8 cellular contexts compared by ENCODE assay signal in the genomic region with DNA sequence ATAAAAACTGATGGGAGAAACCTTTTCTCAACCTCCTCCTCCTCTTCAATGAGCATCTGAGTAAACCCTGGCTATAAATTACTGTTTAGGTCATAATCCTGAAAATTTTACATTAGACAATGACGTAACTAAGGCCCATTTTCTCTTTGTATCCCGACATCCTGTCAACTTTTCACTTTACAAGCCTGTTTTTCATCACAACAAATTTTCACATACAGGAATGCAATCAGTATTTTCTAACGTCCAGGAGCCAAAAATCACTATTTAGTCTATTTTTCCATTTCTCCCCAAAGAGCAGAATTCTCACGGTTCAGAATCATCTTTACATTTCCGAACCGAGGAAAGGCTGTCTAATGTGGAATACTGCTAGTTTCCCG. TPM values are rescaled to one million over a fixed set of nuclear protein-coding genes. Genes with fewer than 3 reads are reported as not detected.
DNase-seq lines count a peak whose midpoint lies in the region; ATAC-seq, FAIRE-seq and TF ChIP-seq lines count a peak whose summit lies in the region.

No MANE protein-coding gene starts in this region.

- TF ChIP-seq CTCF in PC-3 (conservative IDR thresholded peaks at IDR 0.05; ENCODE audit: low read depth, low read length), result no peak
- TF ChIP-seq CTCF in endothelial cell of umbilical vein (IDR thresholded peaks at IDR 0.05; ENCODE audit: extremely low read depth in 1 of 2, insufficient read depth in 1 of 2, low read depth in 1 of 2, low read length in 2 of 2), result no peak

- CTCF ChIA-PET in PC-3 (lab: Charles Lee) (no interaction called here), endothelial cell of umbilical vein (lab: Charles Lee) (interaction anchor here (1.3 to 5.4 kb wide), 2 partner anchors 196 to 263 kb away, joined by 3 to 65 read pairs; no protein-coding TSS in a partner anchor)

- no peaks in the 10 kb centered on the region for H3F3A ChIP-seq in PC-3 (ENCODE audit: low read length, unreplicated experiment)

- FAIRE-seq in endothelial cell of umbilical vein (lab: Jason Lieb, UNC), result peak; percentile 28

- ATAC-seq in PC-3, result no peak
- ATAC-seq in HG02973 (IDR thresholded peaks at IDR 0.05; ENCODE audit: unreplicated experiment), result no peak
- no peak for ATAC-seq in GM19324 (IDR thresholded peaks at IDR 0.05; ENCODE audit: low FRiP score, unreplicated experiment)

- no peaks in the 10 kb centered on the region for H3K9me3 ChIP-seq in ES-I3 (ENCODE audit: control insufficient read depth, insufficient read depth, low read length)
- H3K9me3 ChIP-seq in PC-3 (ENCODE audit: low read length), result no peaks in the 10 kb centered on the region
- H3K9me3 ChIP-seq in endothelial cell of umbilical vein (replicated peaks; ENCODE audit: control insufficient read depth, insufficient read depth, low read length), result no peaks in the 10 kb centered on the region
- no peaks in the 10 kb centered on the region for H3K9me3 ChIP-seq in neuron (ENCODE audit: low read length)

- H3K4me3 ChIP-seq in PC-3 (ENCODE audit: low read length) (peak overlapping the region; percentile 78), endothelial cell of umbilical vein (replicated peaks in 1 of 3; ENCODE audit: insufficient read depth in 1 of 3, low read depth in 1 of 3, low read length in 3 of 3) (peak overlapping the region; percentile 65 to 99 (median 92)), neuron (ENCODE audit: low read length) (peak overlapping the region; percentile 97)

- TF ChIP-seq POLR2A in endothelial cell of umbilical vein (IDR thresholded peaks at IDR 0.05; ENCODE audit: low read depth, low read length), result no peak

- peaks cover 67% of the 10 kb centered on the region for H3K79me2 ChIP-seq in PC-3 (ENCODE audit: low read length)
- H3K79me2 ChIP-seq in endothelial cell of umbilical vein (ENCODE audit: control insufficient read depth, insufficient read depth, low read length), result peaks cover 59% of the 10 kb centered on the region

- BruUV-seq in PC-3 (replicated peaks; lab: Mats Ljungman, UMichigan) (no TSS peak), endothelial cell of umbilical vein (replicated peaks; lab: Mats Ljungman, UMichigan) (no TSS peak)

- no peaks in the 10 kb centered on the region for H3K9me2 ChIP-seq in PC-3 (replicated peaks; ENCODE audit: low read length)

- H3K36me3 ChIP-seq in ES-I3 (ENCODE audit: insufficient read depth, low read length) (no peaks in the 10 kb centered on the region), PC-3 (ENCODE audit: low read depth, low read length) (no peaks in the 10 kb centered on the region), endothelial cell of umbilical vein (ENCODE audit: control insufficient read depth in 2 of 2, extremely low read depth in 1 of 2, insufficient read depth in 2 of 2, low read length in 2 of 2) (no peaks in the 10 kb centered on the region), neuron (ENCODE audit: insufficient read depth, low read length) (peaks cover 8% of the 10 kb centered on the region)

- intact Hi-C loops in PC-3 (cut with micrococcal nuclease), result loop anchor here (2.0 to 5.0 kb wide), 2 partner anchors 14 to 179 kb away; no protein-coding TSS in a partner anchor
- intact Hi-C loops in endothelial cell of umbilical vein (cut with micrococcal nuclease), result loop anchor here (2.0 to 10.0 kb wide), 4 partner anchors 50 to 372 kb away; a partner anchor contains a TSS

- H3K9ac ChIP-seq in ES-I3 (ENCODE audit: low read depth, low read length) (peak overlapping the region; percentile 76), PC-3 (ENCODE audit: low read length) (peak overlapping the region; percentile 73), endothelial cell of umbilical vein (replicated peaks; ENCODE audit: extremely low read depth, insufficient read depth, low read length) (peak overlapping the region; percentile 100)

- peak overlapping the region; percentile 6 for H3K27ac ChIP-seq in PC-3 (ENCODE audit: low read length)
- peak overlapping the region; percentile 99 for H3K27ac ChIP-seq in endothelial cell of umbilical vein (ENCODE audit: insufficient read depth, low read depth, low read length)

- no peaks in the 10 kb centered on the region for H3K27me3 ChIP-seq in PC-3 (ENCODE audit: low read length)
- no peaks in the 10 kb centered on the region for H3K27me3 ChIP-seq in endothelial cell of umbilical vein (ENCODE audit: control insufficient read depth in 2 of 2, insufficient read depth in 2 of 2, low read length in 2 of 2)
- H3K27me3 ChIP-seq in neuron (ENCODE audit: insufficient read depth, low read length), result no peaks in the 10 kb centered on the region

- POLR2A ChIA-PET in PC-3 (lab: Charles Lee; ENCODE audit: unreplicated experiment), result no interaction called here
- POLR2A ChIA-PET in endothelial cell of umbilical vein (lab: Charles Lee), result no interaction called here

- H4K20me1 ChIP-seq in PC-3 (ENCODE audit: low read length) (peaks cover 27% of the 10 kb centered on the region), endothelial cell of umbilical vein (replicated peaks; ENCODE audit: control insufficient read depth, extremely low read depth, insufficient read depth, low read length) (peaks cover 6% of the 10 kb centered on the region)

- H2AFZ ChIP-seq in PC-3 (ENCODE audit: low read length) (peak overlapping the region; percentile 53), endothelial cell of umbilical vein (ENCODE audit: low read depth, low read length) (peak overlapping the region; percentile 77), neuron (ENCODE audit: low read depth, low read length) (no peak overlapping the region)

- dilution Hi-C loops in endothelial cell of umbilical vein (cut with MboI; ENCODE audit: extremely low pct_ligation_motif_present, low sequenced_read_pairs), result no loop called here

- no peak for DNase-seq in PC-3
- peak; percentile 63 for DNase-seq in endothelial cell of umbilical vein (ENCODE audit: low read depth, low spot score)
- no peak for DNase-seq in NCI-H1436 (lab: John Stamatoyannopoulos, UW)
- DNase-seq in HUDEP-2 (lab: John Stamatoyannopoulos, UW; ENCODE audit: unreplicated experiment in 76 of 76), result no peak

- no peaks in the 10 kb centered on the region for H3K9me1 ChIP-seq in endothelial cell of umbilical vein (replicated peaks; ENCODE audit: control insufficient read depth, extremely low read depth, insufficient read depth, low read length)

- peaks cover 19% of the 10 kb centered on the region for H3K4me1 ChIP-seq in ES-I3 (ENCODE audit: insufficient read depth, low read length)
- peaks cover 48% of the 10 kb centered on the region for H3K4me1 ChIP-seq in PC-3 (ENCODE audit: insufficient read depth, low read length)
- peaks cover 45% of the 10 kb centered on the region for H3K4me1 ChIP-seq in endothelial cell of umbilical vein (ENCODE audit: control insufficient read depth, extremely low read depth, insufficient read depth, low read length)
- peaks cover 37% of the 10 kb centered on the region for H3K4me1 ChIP-seq in neuron (ENCODE audit: insufficient read depth, low read length)

- H3K4me2 ChIP-seq in PC-3 (ENCODE audit: low read length) (peak overlapping the region; percentile 81), endothelial cell of umbilical vein (ENCODE audit: insufficient read depth, low read length) (peak overlapping the region; percentile 99)

TF ChIP-seq in endothelial cell of umbilical vein, 7 proteins besides CTCF, POLR2A, EP300 and RAD21:
- TF ChIP-seq JUN (IDR thresholded peaks at IDR 0.05; ENCODE audit: borderline replicate concordance, insufficient read depth, insufficient read length, low read depth) (peak; percentile 58), EZH2 (IDR thresholded peaks at IDR 0.05; ENCODE audit: borderline replicate concordance, low read depth, low read length, severe bottlenecking) (no peak)

RNA-seq across cellular contexts. Expression of a gene that starts 1.2 kb away (rescaled TPM):
- 29.9 and 32.4 TPM in 2 replicates for total RNA-seq in PC-3 (2014; rRNA removed)
- 44.0 and 44.8 TPM in 2 replicates for total RNA-seq in endothelial cell of umbilical vein
- polyA plus RNA-seq in endothelial cell of umbilical vein, result 10.2 and 13.1 TPM in 2 replicates
- 12.4 and 14.1 TPM in 2 replicates for polyA plus RNA-seq in endothelial cell of umbilical vein (2011; cell fraction: cytosol; rRNA removed)
- polyA plus RNA-seq in endothelial cell of umbilical vein (2011; cell fraction: nucleus; rRNA removed), result 42.2 and 51.2 TPM in 2 replicates
- 26.0 and 41.7 TPM in 2 replicates for polyA plus RNA-seq in endothelial cell of umbilical vein (2012)
- 28.7 and 32.5 TPM in 2 replicates for polyA minus RNA-seq in endothelial cell of umbilical vein
- 20.0 TPM for polyA minus RNA-seq in endothelial cell of umbilical vein (2011; cell fraction: cytosol; rRNA and poly(A)+ RNA removed)
- 26.8 and 41.9 TPM in 2 replicates for polyA minus RNA-seq in endothelial cell of umbilical vein (2011; cell fraction: nucleus; rRNA and poly(A)+ RNA removed)

RNA-seq across cellular contexts. Expression of a gene that starts 45.9 kb away (rescaled TPM):
- 13.5 and 25.1 TPM in 2 replicates for total RNA-seq in PC-3 (2014; rRNA removed)
- 8.6 and 8.8 TPM in 2 replicates for total RNA-seq in endothelial cell of umbilical vein
- polyA plus RNA-seq in endothelial cell of umbilical vein, result 4.7 and 5.8 TPM in 2 replicates
- polyA plus RNA-seq in endothelial cell of umbilical vein (2011; cell fraction: cytosol; rRNA removed), result 7.8 and 8.5 TPM in 2 replicates
- 13.1 TPM in 2 replicates for polyA plus RNA-seq in endothelial cell of umbilical vein (2011; cell fraction: nucleus; rRNA removed)
- 4.7 and 6.9 TPM in 2 replicates for polyA plus RNA-seq in endothelial cell of umbilical vein (2012)
- 7.5 and 15.1 TPM in 2 replicates for polyA minus RNA-seq in endothelial cell of umbilical vein
- polyA minus RNA-seq in endothelial cell of umbilical vein (2011; cell fraction: cytosol; rRNA and poly(A)+ RNA removed), result 7.1 TPM
- 5.2 and 10.0 TPM in 2 replicates for polyA minus RNA-seq in endothelial cell of umbilical vein (2011; cell fraction: nucleus; rRNA and poly(A)+ RNA removed)

RNA-seq across cellular contexts. Expression of a gene that starts 46.2 kb away (rescaled TPM):
- total RNA-seq in PC-3 (2014; rRNA removed) (78.2 and 93.6 TPM in 2 replicates), endothelial cell of umbilical vein (71.0 and 72.3 TPM in 2 replicates)
- 36.1 and 42.0 TPM in 2 replicates for polyA plus RNA-seq in endothelial cell of umbilical vein
- 50.5 TPM in 2 replicates for polyA plus RNA-seq in endothelial cell of umbilical vein (2011; cell fraction: cytosol; rRNA removed)
- polyA plus RNA-seq in endothelial cell of umbilical vein (2011; cell fraction: nucleus; rRNA removed), result 37.4 and 38.4 TPM in 2 replicates
- polyA plus RNA-seq in endothelial cell of umbilical vein (2012), result 52.5 and 71.1 TPM in 2 replicates
- 46.7 and 61.5 TPM in 2 replicates for polyA minus RNA-seq in endothelial cell of umbilical vein
- 58.3 TPM for polyA minus RNA-seq in endothelial cell of umbilical vein (2011; cell fraction: cytosol; rRNA and poly(A)+ RNA removed)
- 19.3 and 20.9 TPM in 2 replicates for polyA minus RNA-seq in endothelial cell of umbilical vein (2011; cell fraction: nucleus; rRNA and poly(A)+ RNA removed)
